ENCODE assay signal across 25 cellular contexts in the genomic region with DNA sequence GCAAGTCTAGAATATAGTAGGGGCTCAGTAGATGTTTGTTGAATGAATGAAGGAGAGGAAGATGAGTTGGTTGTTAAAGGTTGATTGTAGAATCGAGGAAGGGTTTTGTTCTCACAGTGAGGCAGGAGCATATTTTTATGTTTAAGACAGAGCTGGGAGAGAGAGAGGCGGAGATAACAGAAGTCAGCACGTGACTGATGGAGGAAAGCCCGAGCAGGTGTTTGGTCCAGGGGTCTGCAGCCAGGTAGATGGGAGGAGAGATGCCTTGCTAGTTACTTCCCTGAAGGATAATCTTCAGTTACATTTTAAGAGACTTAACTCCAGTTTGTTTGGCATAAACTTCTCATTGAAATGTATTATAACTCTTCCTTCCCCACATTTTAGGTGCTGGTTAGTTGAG.
DNase-seq lines count a peak whose midpoint lies in the region; ATAC-seq and TF ChIP-seq lines count a peak whose summit lies in the region.
"Had no signal": no experiment of that assay in that cellular context is flagged by ENCODE, and none has a peak within 500 bp of the region (broad histone marks: within the 10 kb centered on the region; RNA-seq: fewer than 3 reads in every experiment).

No MANE protein-coding gene starts in this region.

- H3K4me3 Mint-ChIP-seq in T-helper 17 cell (peak overlapping the region; percentile 41), glutamatergic neuron (ENCODE audit: unreplicated experiment) (no peak overlapping the region)
- H3K4me3 Mint-ChIP-seq: GM23338; stimulated activated naive CD8-positive, alpha-beta T cell treated with anti-CD3 and anti-CD28 coated beads, Interleukin-15, amount 100 ng/mL, for 72 hours had no signal

- H3K36me3 Mint-ChIP-seq in T-helper 17 cell (ENCODE audit: low read depth) (peaks cover 6% of the 10 kb centered on the region), glutamatergic neuron (ENCODE audit: unreplicated experiment) (no peaks in the 10 kb centered on the region)

- TF ChIP-seq CTCF in heart right ventricle (IDR thresholded peaks at IDR 0.05) (no peak), glutamatergic neuron (IDR thresholded peaks at IDR 0.05; ENCODE audit: partially characterized antibody, unreplicated experiment) (no peak)

- H3K27ac Mint-ChIP-seq in T-helper 17 cell (peak overlapping the region; percentile 2), glutamatergic neuron (ENCODE audit: unreplicated experiment) (peak overlapping the region; percentile 41)
- H3K27ac Mint-ChIP-seq: activated T-helper 2 cell treated with anti-CD3 and anti-CD28 coated beads, Interferon-gamma antibody, Interleukin-2, Interleukin-4, amounts not matched to agents 10 μg/mL and 5 μg/mL and 100 μg/mL, durations not matched to agents 14 hours and 24 hours and 36 hours; GM23338; stimulated activated naive CD8-positive, alpha-beta T cell treated with anti-CD3 and anti-CD28 coated beads, Interleukin-15, amount 100 ng/mL, for 72 hours had no signal

- H3K9me3 Mint-ChIP-seq in glutamatergic neuron (ENCODE audit: unreplicated experiment): peaks cover 8% of the 10 kb centered on the region
- H3K9me3 Mint-ChIP-seq: activated T-helper 2 cell treated with anti-CD3 and anti-CD28 coated beads, Interferon-gamma antibody, Interleukin-2, Interleukin-4, amounts not matched to agents 10 μg/mL and 5 μg/mL and 100 μg/mL, durations not matched to agents 14 hours and 24 hours and 36 hours; GM23338; stimulated activated naive CD8-positive, alpha-beta T cell treated with anti-CD3 and anti-CD28 coated beads, Interleukin-15, amount 100 ng/mL, for 72 hours had no signal

- H3K27me3 ChIP-seq in heart right ventricle (no peaks in the 10 kb centered on the region), skeletal muscle tissue (ENCODE audit: control insufficient read depth in 3 of 3, insufficient read depth in 3 of 3, low read length in 3 of 3) (no peaks in the 10 kb centered on the region)

- H3K27me3 Mint-ChIP-seq in T-helper 17 cell (no peaks in the 10 kb centered on the region), glutamatergic neuron (ENCODE audit: unreplicated experiment) (no peaks in the 10 kb centered on the region)
- H3K27me3 Mint-ChIP-seq: stimulated activated naive CD8-positive, alpha-beta T cell treated with anti-CD3 and anti-CD28 coated beads, Interleukin-15, amount 100 ng/mL, for 72 hours had no signal

- 46 to 62% methylated on average over 4 of the region's 4 CpGs for WGBS in heart right ventricle, 2 donors

- peak overlapping the region in 8 of 10 donors; percentile 24 to 75 (median 56) for H3K27ac ChIP-seq in heart right ventricle
- H3K27ac ChIP-seq in skeletal muscle tissue (ENCODE audit: low read depth, low read length): peak overlapping the region; percentile 80

- DNase-seq in heart right ventricle (no peak), left ventricle myocardium superior (no peak), T-helper 17 cell (no peak), glutamatergic neuron (no peak), AG20443 (ENCODE audit: low spot score) (no peak), NCI-H446 (lab: John Stamatoyannopoulos, UW) (no peak)
- DNase-seq: activated CD4-positive, CD25-positive, alpha-beta regulatory T cell; dermis blood vessel endothelial cell; DMS79 treated with DMSO at 0.1 percent for 48 hours; hypothalamus; islet precursor cell; KBM-7; MV-4-11; NCI-H187; PC-3; SIG-M5; stimulated activated CD4-positive, alpha-beta T cell treated with anti-CD3 and anti-CD28 coated beads, Interleukin-2, amount 100 ng/mL, for 48 hours; stimulated activated naive CD8-positive, alpha-beta T cell treated with anti-CD3 and anti-CD28 coated beads, Interleukin-15, amount 100 ng/mL, for 72 hours; T-helper 9 cell; trophoblast cell had no signal

- no peak overlapping the region for H3K9ac ChIP-seq in skeletal muscle tissue (ENCODE audit: low read depth in 1 of 3, low read length in 3 of 3)

- ATAC-seq in heart right ventricle (no peak), left ventricle myocardium superior (no peak), T-helper 17 cell (no peak), GM21381 (IDR thresholded peaks at IDR 0.05; ENCODE audit: unreplicated experiment) (no peak)
- ATAC-seq: GM23338; PC-3; stimulated activated naive CD8-positive, alpha-beta T cell treated with anti-CD3 and anti-CD28 coated beads, Interleukin-15, amount 100 ng/mL, for 72 hours had no signal

- peaks cover 62% of the 10 kb centered on the region for H3K4me1 Mint-ChIP-seq in T-helper 17 cell
- H3K4me1 Mint-ChIP-seq in glutamatergic neuron (ENCODE audit: low read depth, unreplicated experiment): peaks cover 34% of the 10 kb centered on the region

- H3K4me1 ChIP-seq in heart right ventricle (peaks cover 15 to 99% (median 87%) of the 10 kb centered on the region in 9 donors), skeletal muscle tissue (ENCODE audit: control insufficient read depth in 3 of 3, insufficient read depth in 3 of 3, low read length in 3 of 3) (peaks cover 74 to 88% (median 81%) of the 10 kb centered on the region in 3 donors)

- intact Hi-C loops in heart right ventricle (cut with DNase I) (loop anchor here in 3 of 10 donors (5.0 to 10.0 kb wide), 3 partner anchors 79 to 189 kb away; partner anchors contain the start of genes DYRK1A (in 1 of the 3) and VPS26C (in 1 of the 3)), left ventricle myocardium superior (cut with micrococcal nuclease) (no loop called here)

- H3K9me3 ChIP-seq in heart right ventricle (no peaks in the 10 kb centered on the region), T-helper 17 cell (ENCODE audit: control insufficient read depth, low read length, poor library complexity, severe bottlenecking) (no peaks in the 10 kb centered on the region), skeletal muscle tissue (ENCODE audit: control insufficient read depth in 3 of 3, low read length in 3 of 3) (no peaks in the 10 kb centered on the region)

- H3K4me3 ChIP-seq in heart right ventricle: no peak overlapping the region
- H3K4me3 ChIP-seq in skeletal muscle tissue (ENCODE audit: low read length in 3 of 3): no peak overlapping the region
- H3K4me3 ChIP-seq: GM23338, skin epidermis had no signal

- H3K36me3 ChIP-seq in heart right ventricle (peaks cover 0 to 8% (median 0%) of the 10 kb centered on the region in 9 donors), skeletal muscle tissue (ENCODE audit: control insufficient read depth in 3 of 3, insufficient read depth in 3 of 3, low read length in 3 of 3) (peaks cover 0 to 3% (median 0%) of the 10 kb centered on the region in 3 donors)
